In the genomic region with DNA sequence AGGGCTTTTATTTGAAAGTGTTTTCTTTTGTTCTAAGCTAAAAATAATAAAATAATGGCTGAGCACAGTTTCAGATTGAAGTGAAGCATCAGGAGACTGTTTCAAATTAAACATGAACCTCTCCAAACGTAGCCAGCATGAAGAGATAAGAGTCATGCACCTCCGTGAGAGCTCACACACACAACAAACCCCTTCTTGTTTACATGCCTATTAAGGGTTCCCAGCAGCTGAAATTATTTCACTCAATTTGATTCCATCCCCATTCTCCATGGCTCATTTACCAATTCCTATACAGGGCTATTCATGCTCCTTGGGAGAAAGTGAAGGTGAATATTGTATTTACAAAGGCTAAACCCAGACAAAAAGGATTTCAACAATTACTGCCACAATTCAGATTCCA, we compare ENCODE assay signal across 1 cellular context.
TF ChIP-seq lines count a peak whose summit lies in the region.

No MANE protein-coding gene starts in this region.

TF ChIP-seq in GM23338, 12 proteins besides CTCF, POLR2A, EP300 and RAD21:
- TF ChIP-seq, protein P1, sequence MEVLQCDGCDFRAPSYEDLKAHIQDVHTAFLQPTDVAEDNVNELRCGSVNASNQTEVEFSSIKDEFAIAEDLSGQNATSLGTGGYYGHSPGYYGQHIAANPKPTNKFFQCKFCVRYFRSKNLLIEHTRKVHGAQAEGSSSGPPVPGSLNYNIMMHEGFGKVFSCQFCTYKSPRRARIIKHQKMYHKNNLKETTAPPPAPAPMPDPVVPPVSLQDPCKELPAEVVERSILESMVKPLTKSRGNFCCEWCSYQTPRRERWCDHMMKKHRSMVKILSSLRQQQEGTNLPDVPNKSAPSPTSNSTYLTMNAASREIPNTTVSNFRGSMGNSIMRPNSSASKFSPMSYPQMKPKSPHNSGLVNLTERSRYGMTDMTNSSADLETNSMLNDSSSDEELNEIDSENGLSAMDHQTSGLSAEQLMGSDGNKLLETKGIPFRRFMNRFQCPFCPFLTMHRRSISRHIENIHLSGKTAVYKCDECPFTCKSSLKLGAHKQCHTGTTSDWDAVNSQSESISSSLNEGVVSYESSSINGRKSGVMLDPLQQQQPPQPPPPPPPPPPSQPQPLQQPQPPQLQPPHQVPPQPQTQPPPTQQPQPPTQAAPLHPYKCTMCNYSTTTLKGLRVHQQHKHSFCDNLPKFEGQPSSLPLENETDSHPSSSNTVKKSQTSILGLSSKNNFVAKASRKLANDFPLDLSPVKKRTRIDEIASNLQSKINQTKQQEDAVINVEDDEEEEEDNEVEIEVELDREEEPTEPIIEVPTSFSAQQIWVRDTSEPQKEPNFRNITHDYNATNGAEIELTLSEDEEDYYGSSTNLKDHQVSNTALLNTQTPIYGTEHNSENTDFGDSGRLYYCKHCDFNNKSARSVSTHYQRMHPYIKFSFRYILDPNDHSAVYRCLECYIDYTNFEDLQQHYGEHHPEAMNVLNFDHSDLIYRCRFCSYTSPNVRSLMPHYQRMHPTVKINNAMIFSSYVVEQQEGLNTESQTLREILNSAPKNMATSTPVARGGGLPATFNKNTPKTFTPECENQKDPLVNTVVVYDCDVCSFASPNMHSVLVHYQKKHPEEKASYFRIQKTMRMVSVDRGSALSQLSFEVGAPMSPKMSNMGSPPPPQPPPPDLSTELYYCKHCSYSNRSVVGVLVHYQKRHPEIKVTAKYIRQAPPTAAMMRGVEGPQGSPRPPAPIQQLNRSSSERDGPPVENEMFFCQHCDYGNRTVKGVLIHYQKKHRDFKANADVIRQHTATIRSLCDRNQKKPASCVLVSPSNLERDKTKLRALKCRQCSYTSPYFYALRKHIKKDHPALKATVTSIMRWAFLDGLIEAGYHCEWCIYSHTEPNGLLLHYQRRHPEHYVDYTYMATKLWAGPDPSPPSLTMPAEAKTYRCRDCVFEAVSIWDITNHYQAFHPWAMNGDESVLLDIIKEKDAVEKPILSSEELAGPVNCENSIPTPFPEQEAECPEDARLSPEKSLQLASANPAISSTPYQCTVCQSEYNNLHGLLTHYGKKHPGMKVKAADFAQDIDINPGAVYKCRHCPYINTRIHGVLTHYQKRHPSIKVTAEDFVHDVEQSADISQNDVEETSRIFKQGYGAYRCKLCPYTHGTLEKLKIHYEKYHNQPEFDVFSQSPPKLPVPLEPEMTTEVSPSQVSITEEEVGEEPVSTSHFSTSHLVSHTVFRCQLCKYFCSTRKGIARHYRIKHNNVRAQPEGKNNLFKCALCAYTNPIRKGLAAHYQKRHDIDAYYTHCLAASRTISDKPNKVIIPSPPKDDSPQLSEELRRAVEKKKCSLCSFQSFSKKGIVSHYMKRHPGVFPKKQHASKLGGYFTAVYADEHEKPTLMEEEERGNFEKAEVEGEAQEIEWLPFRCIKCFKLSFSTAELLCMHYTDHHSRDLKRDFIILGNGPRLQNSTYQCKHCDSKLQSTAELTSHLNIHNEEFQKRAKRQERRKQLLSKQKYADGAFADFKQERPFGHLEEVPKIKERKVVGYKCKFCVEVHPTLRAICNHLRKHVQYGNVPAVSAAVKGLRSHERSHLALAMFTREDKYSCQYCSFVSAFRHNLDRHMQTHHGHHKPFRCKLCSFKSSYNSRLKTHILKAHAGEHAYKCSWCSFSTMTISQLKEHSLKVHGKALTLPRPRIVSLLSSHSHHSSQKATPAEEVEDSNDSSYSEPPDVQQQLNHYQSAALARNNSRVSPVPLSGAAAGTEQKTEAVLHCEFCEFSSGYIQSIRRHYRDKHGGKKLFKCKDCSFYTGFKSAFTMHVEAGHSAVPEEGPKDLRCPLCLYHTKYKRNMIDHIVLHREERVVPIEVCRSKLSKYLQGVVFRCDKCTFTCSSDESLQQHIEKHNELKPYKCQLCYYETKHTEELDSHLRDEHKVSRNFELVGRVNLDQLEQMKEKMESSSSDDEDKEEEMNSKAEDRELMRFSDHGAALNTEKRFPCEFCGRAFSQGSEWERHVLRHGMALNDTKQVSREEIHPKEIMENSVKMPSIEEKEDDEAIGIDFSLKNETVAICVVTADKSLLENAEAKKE (CRISPR knock-in tag; IDR thresholded peaks at IDR 0.05) = no peak
- TF ChIP-seq NANOG (IDR thresholded peaks at IDR 0.05; ENCODE audit: borderline replicate concordance) (no peak), ZNF114 (CRISPR knock-in tag; IDR thresholded peaks at IDR 0.05) (no peak), CREB1 (CRISPR knock-in tag; IDR thresholded peaks at IDR 0.05; ENCODE audit: low read depth) (no peak), STAT1 (IDR thresholded peaks at IDR 0.05; ENCODE audit: unreplicated experiment) (no peak), EZH2phosphoT487 (IDR thresholded peaks at IDR 0.05; ENCODE audit: unreplicated experiment) (no peak), EZH2 (IDR thresholded peaks at IDR 0.05; ENCODE audit: low read depth, unreplicated experiment) (no peak), POLR2AphosphoS5 (IDR thresholded peaks at IDR 0.05; ENCODE audit: low read depth) (no peak), ETS1 (IDR thresholded peaks at IDR 0.05) (no peak), ZNF331 (CRISPR knock-in tag; IDR thresholded peaks at IDR 0.05; ENCODE audit: low read depth) (no peak), JUNB (IDR thresholded peaks at IDR 0.05; ENCODE audit: unreplicated experiment) (no peak)
- TF ChIP-seq, protein P2, sequence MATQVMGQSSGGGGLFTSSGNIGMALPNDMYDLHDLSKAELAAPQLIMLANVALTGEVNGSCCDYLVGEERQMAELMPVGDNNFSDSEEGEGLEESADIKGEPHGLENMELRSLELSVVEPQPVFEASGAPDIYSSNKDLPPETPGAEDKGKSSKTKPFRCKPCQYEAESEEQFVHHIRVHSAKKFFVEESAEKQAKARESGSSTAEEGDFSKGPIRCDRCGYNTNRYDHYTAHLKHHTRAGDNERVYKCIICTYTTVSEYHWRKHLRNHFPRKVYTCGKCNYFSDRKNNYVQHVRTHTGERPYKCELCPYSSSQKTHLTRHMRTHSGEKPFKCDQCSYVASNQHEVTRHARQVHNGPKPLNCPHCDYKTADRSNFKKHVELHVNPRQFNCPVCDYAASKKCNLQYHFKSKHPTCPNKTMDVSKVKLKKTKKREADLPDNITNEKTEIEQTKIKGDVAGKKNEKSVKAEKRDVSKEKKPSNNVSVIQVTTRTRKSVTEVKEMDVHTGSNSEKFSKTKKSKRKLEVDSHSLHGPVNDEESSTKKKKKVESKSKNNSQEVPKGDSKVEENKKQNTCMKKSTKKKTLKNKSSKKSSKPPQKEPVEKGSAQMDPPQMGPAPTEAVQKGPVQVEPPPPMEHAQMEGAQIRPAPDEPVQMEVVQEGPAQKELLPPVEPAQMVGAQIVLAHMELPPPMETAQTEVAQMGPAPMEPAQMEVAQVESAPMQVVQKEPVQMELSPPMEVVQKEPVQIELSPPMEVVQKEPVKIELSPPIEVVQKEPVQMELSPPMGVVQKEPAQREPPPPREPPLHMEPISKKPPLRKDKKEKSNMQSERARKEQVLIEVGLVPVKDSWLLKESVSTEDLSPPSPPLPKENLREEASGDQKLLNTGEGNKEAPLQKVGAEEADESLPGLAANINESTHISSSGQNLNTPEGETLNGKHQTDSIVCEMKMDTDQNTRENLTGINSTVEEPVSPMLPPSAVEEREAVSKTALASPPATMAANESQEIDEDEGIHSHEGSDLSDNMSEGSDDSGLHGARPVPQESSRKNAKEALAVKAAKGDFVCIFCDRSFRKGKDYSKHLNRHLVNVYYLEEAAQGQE (IDR thresholded peaks at IDR 0.05; ENCODE audit: unreplicated experiment) = no peak
